In the genomic region with DNA sequence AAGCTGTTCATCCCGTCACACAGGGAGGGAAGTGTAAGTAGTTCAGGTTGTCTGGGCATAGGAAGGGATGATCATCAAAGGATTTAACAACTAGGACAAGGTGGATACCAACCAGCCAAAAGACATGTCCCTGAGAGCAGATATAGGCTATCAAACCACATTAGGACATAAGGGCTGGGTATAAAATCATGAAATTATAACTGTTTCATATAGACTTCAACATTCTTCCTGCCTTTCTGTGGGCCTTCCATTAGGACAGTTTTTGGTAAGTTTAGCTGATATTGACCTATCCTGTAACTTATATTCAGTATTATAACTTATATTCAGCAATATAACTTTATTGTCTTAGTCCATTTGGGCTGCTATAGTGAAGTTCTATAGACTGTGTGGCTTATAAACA, we compare ENCODE assay signal across 33 cellular contexts.
"Had no signal": no experiment of that assay in that cellular context is flagged by ENCODE, and none has a peak within 500 bp of the region (broad histone marks: within the 10 kb centered on the region; RNA-seq: fewer than 3 reads in every experiment).

No MANE protein-coding gene starts in this region.

- H3K4me3 ChIP-seq: adrenal gland, ascending aorta, body of pancreas, breast epithelium, cardiac muscle cell had no signal

- H3K27ac ChIP-seq: adrenal gland, ascending aorta, body of pancreas, brain microvascular endothelial cell, breast epithelium, cardiac muscle cell had no signal

- DNase-seq: activated effector memory CD4-positive, alpha-beta T cell treated with anti-CD3 and anti-CD28 coated beads, Interleukin-2, amount 50 U/mL, for 16 hours; activated effector memory CD4-positive, alpha-beta T cell treated with Interleukin-2 at 50 U/mL for 16 hours; activated gamma-delta T cell; activated gamma-delta T cell treated with Interleukin-2 at 50 U/mL for 16 hours; activated naive CD4-positive, alpha-beta T cell; activated naive CD4-positive, alpha-beta T cell treated with anti-CD3 and anti-CD28 coated beads for 36 hours; activated naive CD4-positive, alpha-beta T cell treated with anti-CD3 and anti-CD28 coated beads, Interleukin-2, amount 10 ng/mL, durations not matched to agents 7 days and 5 days; activated naive CD4-positive, alpha-beta T cell treated with anti-CD3 and anti-CD28 coated beads, Interleukin-2, amount 50 U/mL, for 16 hours; activated naive CD4-positive, alpha-beta T cell treated with Interleukin-2 at 50 U/mL for 16 hours; activated naive CD8-positive, alpha-beta T cell treated with anti-CD3 and anti-CD28 coated beads for 36 hours; activated naive CD8-positive, alpha-beta T cell treated with anti-CD3 and anti-CD28 coated beads, Interleukin-2, amount 10 ng/mL, durations not matched to agents 7 days and 5 days; activated naive CD8-positive, alpha-beta T cell treated with anti-CD3 and anti-CD28 coated beads, Interleukin-2, amount 50 U/mL, for 24 hours; activated T-cell treated with anti-CD3 and anti-CD28 coated beads, Interleukin-2, amount 50 U/mL, for 4 hours; activated T-cell treated with anti-CD3 and anti-CD28 coated beads, Interleukin-2, amount 50 U/mL, for 48 hours; activated T-cell treated with anti-CD3 and anti-CD28 coated beads, Interleukin-2, amount 50 U/mL, for 72 hours; adrenal gland; amniotic stem cell; amygdala; anterior cingulate cortex; aorta; body of pancreas; brain microvascular endothelial cell; caudate nucleus; central memory CD4-positive, alpha-beta T cell; cerebellar nuclear complex had no signal

- H3K4me1 ChIP-seq: adrenal gland, ascending aorta, body of pancreas, breast epithelium had no signal

- H3K36me3 ChIP-seq: adrenal gland, ascending aorta, brain microvascular endothelial cell, breast epithelium, cardiac muscle cell had no signal

- ATAC-seq: activated naive CD4-positive, alpha-beta T cell treated with anti-CD3 and anti-CD28 coated beads, Interleukin-2, amount 50 U/mL, for 72 hours; activated naive CD8-positive, alpha-beta T cell treated with anti-CD3 and anti-CD28 coated beads, Interleukin-2, amount 50 U/mL, for 24 hours; activated T-cell treated with anti-CD3 and anti-CD28 coated beads, Interleukin-2, amount 50 U/mL, for 4 hours; activated T-cell treated with anti-CD3 and anti-CD28 coated beads, Interleukin-2, amount 50 U/mL, for 72 hours; activated T-helper 17 cell treated with anti-CD3 and anti-CD28 coated beads, Interleukin-2, amount 50 U/mL, for 72 hours; body of pancreas had no signal

- FAIRE-seq: astrocyte, bronchial epithelial cell, colon had no signal

- H3K27me3 ChIP-seq: adrenal gland, ascending aorta, body of pancreas, brain microvascular endothelial cell, breast epithelium, cardiac muscle cell had no signal
